8 cellular contexts compared by ENCODE assay signal in genomic region chr2:10120938-10121574, GRCh38. TPM values are rescaled to one million over a fixed set of nuclear protein-coding genes. Genes with fewer than 3 reads are reported as not detected.
DNase-seq lines count a peak whose midpoint lies in the region; ATAC-seq and TF ChIP-seq lines count a peak whose summit lies in the region.

No MANE protein-coding gene starts in this region.

- H3K9me3 ChIP-seq in SK-N-MC (ENCODE audit: low read depth, low read length) (no peaks in the 10 kb centered on the region), fibroblast of lung (ENCODE audit: control insufficient read depth, insufficient read depth, low read depth, low read length) (no peaks in the 10 kb centered on the region)

- H3F3A ChIP-seq in GM23338 (replicated peaks; ENCODE audit: low read depth), result peaks cover 19% of the 10 kb centered on the region; the same call in 1 of the 2 replicates

- peaks cover 12% of the 10 kb centered on the region for H3K27me3 Mint-ChIP-seq in GM23338 (ENCODE audit: insufficient read depth, low read depth, poor library complexity)

- H3K4me1 Mint-ChIP-seq in GM23338, result peaks cover 22% of the 10 kb centered on the region

- peak overlapping the region; percentile 95 for H3K9ac ChIP-seq in SK-N-MC (ENCODE audit: insufficient read length)
- peak overlapping the region; percentile 66 for H3K9ac ChIP-seq in fibroblast of lung (ENCODE audit: insufficient read depth, low read length)

- H3K27me3 ChIP-seq in GM23338 (ENCODE audit: insufficient read depth) (no peaks in the 10 kb centered on the region), fibroblast of lung (ENCODE audit: control insufficient read depth, insufficient read depth, low read length) (no peaks in the 10 kb centered on the region)

- H3K79me2 ChIP-seq in GM23338 (replicated peaks; ENCODE audit: insufficient read depth) (peaks cover 43% of the 10 kb centered on the region), fibroblast of lung (ENCODE audit: control insufficient read depth, insufficient read depth, low read length) (peaks cover 22% of the 10 kb centered on the region)

- H3K9me3 Mint-ChIP-seq in GM23338, result no peaks in the 10 kb centered on the region; the same call in 1 of the 3 replicates

- peak overlapping the region; percentile 89 for H3K4me3 Mint-ChIP-seq in GM23338

- H3K36me3 Mint-ChIP-seq in GM23338 (ENCODE audit: low read depth), result peaks cover 31% of the 10 kb centered on the region

- H3K27ac ChIP-seq in GM23338 (ENCODE audit: low read depth) (peak overlapping the region; percentile 94), SK-N-MC (peak overlapping the region; percentile 93), fibroblast of lung (ENCODE audit: insufficient read depth, low read length) (peak overlapping the region; percentile 93)

- H3K9me2 ChIP-seq in GM23338 (ENCODE audit: insufficient read depth), result no peaks in the 10 kb centered on the region

- peak overlapping the region; percentile 74 for H3K4me2 ChIP-seq in GM23338
- peak overlapping the region; percentile 90 for H3K4me2 ChIP-seq in fibroblast of lung (ENCODE audit: extremely low read depth, insufficient read depth, low read length)

- H3K27ac Mint-ChIP-seq in GM23338, result peak overlapping the region; percentile 98

- H3K4me1 ChIP-seq in GM23338 (ENCODE audit: insufficient read depth), result peaks cover 19% of the 10 kb centered on the region
- peaks cover 12% of the 10 kb centered on the region for H3K4me1 ChIP-seq in fibroblast of lung (ENCODE audit: control insufficient read depth, extremely low read depth, insufficient read depth, low read length)

- H3K36me3 ChIP-seq in GM23338 (ENCODE audit: insufficient read depth), result peaks cover 18% of the 10 kb centered on the region
- peaks cover 30% of the 10 kb centered on the region for H3K36me3 ChIP-seq in SK-N-MC (ENCODE audit: insufficient read depth, low read length)
- no peaks in the 10 kb centered on the region for H3K36me3 ChIP-seq in fibroblast of lung (ENCODE audit: control insufficient read depth, insufficient read depth, low read length)

- no peak for ATAC-seq in GM23338
- no peak for ATAC-seq in GM21786 (IDR thresholded peaks at IDR 0.05; ENCODE audit: unreplicated experiment)
- no peak for ATAC-seq in GM21367 (IDR thresholded peaks at IDR 0.05; ENCODE audit: unreplicated experiment)

- H2AFZ ChIP-seq in GM23338 (no peak overlapping the region), fibroblast of lung (ENCODE audit: low read length) (peak overlapping the region; percentile 87)

- H4K20me1 ChIP-seq in GM23338 (replicated peaks; ENCODE audit: insufficient read depth), result peaks cover 15% of the 10 kb centered on the region
- no peaks in the 10 kb centered on the region for H4K20me1 ChIP-seq in fibroblast of lung (ENCODE audit: control insufficient read depth, extremely low read depth, insufficient read depth, low read length)

- DNase-seq in AG10803 (ENCODE audit: low read depth) (no peak), GM23338 (ENCODE audit: low spot score) (no peak), SK-N-MC (ENCODE audit: low read depth, low spot score) (no peak), fibroblast of lung (ENCODE audit: low read depth in 2 of 2) (peak; percentile 25 to 32), retinal pigment epithelial cell (ENCODE audit: low read depth) (no peak)
- no peak for DNase-seq in stimulated activated CD4-positive, alpha-beta T cell treated with anti-CD3 and anti-CD28 coated beads, Interleukin-4, amount 100 ng/mL, for 4 hours

- H3K4me3 ChIP-seq in AG10803 (ENCODE audit: low read length) (peak overlapping the region; percentile 78), GM23338 (peak overlapping the region; percentile 70), SK-N-MC (peak overlapping the region; percentile 93), fibroblast of lung (replicated peaks in 1 of 4; ENCODE audit: control extremely low read depth in 1 of 4, insufficient read depth in 1 of 4, low read depth in 3 of 4, low read length in 4 of 4) (peak overlapping the region; percentile 64 to 89 (median 77)), retinal pigment epithelial cell (ENCODE audit: low read length) (peak overlapping the region; percentile 74)

- no peak for TF ChIP-seq CTCF in AG10803 (conservative IDR thresholded peaks at IDR 0.05; ENCODE audit: low read length)
- no peak for TF ChIP-seq CTCF in GM23338 (conservative IDR thresholded peaks at IDR 0.05; ENCODE audit: low read depth in 2 of 2)
- no peak for TF ChIP-seq CTCF in fibroblast of lung (conservative IDR thresholded peaks at IDR 0.05 in 1 of 2, IDR thresholded peaks at IDR 0.05 in 1 of 2; ENCODE audit: low read depth in 1 of 2, low read length in 2 of 2)
- TF ChIP-seq CTCF in retinal pigment epithelial cell (conservative IDR thresholded peaks at IDR 0.05; ENCODE audit: low read depth, low read length), result no peak

TF ChIP-seq in GM23338, 12 proteins besides CTCF, POLR2A, EP300 and RAD21:
- TF ChIP-seq ZNF331 (CRISPR knock-in tag; IDR thresholded peaks at IDR 0.05; ENCODE audit: low read depth) (no peak), STAT1 (IDR thresholded peaks at IDR 0.05; ENCODE audit: unreplicated experiment) (no peak)
TF ChIP-seq in GM23338: peak in this region for 0.

RNA-seq across cellular contexts. Expression of gene RRM2, which starts 1.5 kb away (rescaled TPM):
- 118 and 119 TPM in 2 replicates for total RNA-seq in GM23338 (2014; rRNA removed; shearing (Covaris generic))
- polyA plus RNA-seq in GM23338 (2016; fragmentation: Nextera tagmentation; extraction: Ambion mirVana), result 84.3 and 108 TPM in 2 replicates
- total RNA-seq in fibroblast of lung, result 1.5 and 6.1 TPM in 2 replicates
- polyA plus RNA-seq in fibroblast of lung, result 36.3 and 119 TPM in 2 replicates
- polyA plus RNA-seq in fibroblast of lung (2012), result 25.6 and 115 TPM in 2 replicates
- polyA minus RNA-seq in fibroblast of lung (ENCODE audit: low replicate concordance), result 7.6 and 36.1 TPM in 2 replicates

RNA-seq across cellular contexts. Expression of gene CYS1, which starts 40.8 kb away (rescaled TPM):
- 0.04 and 0.31 TPM in 2 replicates for total RNA-seq in GM23338 (2014; rRNA removed; shearing (Covaris generic))
- polyA plus RNA-seq in GM23338 (2016; fragmentation: Nextera tagmentation; extraction: Ambion mirVana) (0.30 and 0.32 TPM in 2 replicates), fibroblast of lung (0.31 and 0.37 TPM in 2 replicates)
- total RNA-seq in fibroblast of lung, result 1.5 and 5.1 TPM in 2 replicates
- 0.65 and 0.92 TPM in 2 replicates for polyA plus RNA-seq in fibroblast of lung (2012)
- 0.39 TPM in 1 of 2 replicates, not detected in the other for polyA minus RNA-seq in fibroblast of lung (ENCODE audit: low replicate concordance)

Comparison
In these comparisons a context has a peak if more than half of its experiments do, and no peak if none do; other contexts are left out.
1. DNase-seq: peak in fibroblast of lung (2 of 2); none in AG10803 (single experiment), GM23338 (single experiment), SK-N-MC (single experiment), retinal pigment epithelial cell (single experiment) and stimulated activated CD4-positive, alpha-beta T cell treated with anti-CD3 and anti-CD28 coated beads, Interleukin-4, amount 100 ng/mL, for 4 hours (0 of 2).
2. RNA of gene RRM2, which starts 1.5 kb away (total RNA-seq): 118 to 119 TPM in GM23338; 1.5 to 6.1 TPM in fibroblast of lung; every median in the first group is over 10 times any median in the second.
3. Peak in every context shown above with its lines, with median percentiles within 50 percentile points of each other: H3K4me3 ChIP-seq and H3K27ac ChIP-seq.